In the genomic region with DNA sequence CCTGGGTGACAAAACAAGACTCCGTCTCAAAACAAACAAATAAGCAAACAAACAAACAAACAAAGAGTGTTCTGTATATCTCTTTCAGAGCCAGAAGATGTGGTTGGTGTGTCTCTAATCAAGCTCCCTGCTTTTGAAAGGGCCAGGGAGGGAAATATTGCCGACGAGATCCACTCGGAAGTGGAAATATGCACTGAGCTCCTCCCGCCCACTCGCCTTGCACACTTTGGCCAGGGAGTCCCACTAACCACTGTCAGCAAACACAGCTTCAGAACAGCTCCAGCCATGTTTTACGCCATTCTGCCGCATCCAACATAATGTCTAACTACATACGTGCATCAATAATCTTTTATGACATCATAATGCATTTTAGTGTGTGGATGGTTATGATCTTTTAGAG, we compare ENCODE assay signal across 24 cellular contexts.
DNase-seq lines count a peak whose midpoint lies in the region; ATAC-seq and TF ChIP-seq lines count a peak whose summit lies in the region.
"Had no signal": no experiment of that assay in that cellular context is flagged by ENCODE, and none has a peak within 500 bp of the region (broad histone marks: within the 10 kb centered on the region; RNA-seq: fewer than 3 reads in every experiment).

No MANE protein-coding gene starts in this region.

- peaks cover 25% of the 10 kb centered on the region for H3K27me3 Mint-ChIP-seq in activated CD8-positive, alpha-beta memory T cell treated with anti-CD3 and anti-CD28 coated beads, Interleukin-2, amount 10 ng/mL, durations not matched to agents 7 days and 5 days
- H3K27me3 Mint-ChIP-seq in osteocyte (ENCODE audit: unreplicated experiment): no peaks in the 10 kb centered on the region
- peaks cover 27 to 29% of the 10 kb centered on the region in 2 donors for H3K27me3 Mint-ChIP-seq in CD4-positive, alpha-beta memory T cell
- H3K27me3 Mint-ChIP-seq: IgD-negative memory B cell had no signal

- no peak for ATAC-seq in activated CD8-positive, alpha-beta memory T cell treated with anti-CD3 and anti-CD28 coated beads, Interleukin-2, amount 10 ng/mL, durations not matched to agents 7 days and 5 days
- ATAC-seq: CD8-positive, alpha-beta T cell; PC-3 had no signal

- H3K4me1 Mint-ChIP-seq in activated CD8-positive, alpha-beta memory T cell treated with anti-CD3 and anti-CD28 coated beads, Interleukin-2, amount 10 ng/mL, durations not matched to agents 7 days and 5 days: no peaks in the 10 kb centered on the region
- no peaks in the 10 kb centered on the region for H3K4me1 Mint-ChIP-seq in osteocyte (ENCODE audit: unreplicated experiment)
- no peaks in the 10 kb centered on the region for H3K4me1 Mint-ChIP-seq in CD4-positive, alpha-beta memory T cell
- H3K4me1 Mint-ChIP-seq: IgD-negative memory B cell had no signal

- no peaks in the 10 kb centered on the region for H3K36me3 Mint-ChIP-seq in activated CD8-positive, alpha-beta memory T cell treated with anti-CD3 and anti-CD28 coated beads, Interleukin-2, amount 10 ng/mL, durations not matched to agents 7 days and 5 days
- no peaks in the 10 kb centered on the region for H3K36me3 Mint-ChIP-seq in osteocyte (ENCODE audit: unreplicated experiment)
- H3K36me3 Mint-ChIP-seq in CD4-positive, alpha-beta memory T cell: no peaks in the 10 kb centered on the region
- H3K36me3 Mint-ChIP-seq: CD8-positive, alpha-beta T cell; IgD-negative memory B cell had no signal

- no peak overlapping the region for H3K4me3 Mint-ChIP-seq in activated CD8-positive, alpha-beta memory T cell treated with anti-CD3 and anti-CD28 coated beads, Interleukin-2, amount 10 ng/mL, durations not matched to agents 7 days and 5 days
- H3K4me3 Mint-ChIP-seq in osteocyte (ENCODE audit: unreplicated experiment): no peak overlapping the region
- H3K4me3 Mint-ChIP-seq in CD4-positive, alpha-beta memory T cell: no peak overlapping the region
- H3K4me3 Mint-ChIP-seq: CD8-positive, alpha-beta T cell; IgD-negative memory B cell had no signal

- no peak overlapping the region for H3K27ac Mint-ChIP-seq in activated CD8-positive, alpha-beta memory T cell treated with anti-CD3 and anti-CD28 coated beads, Interleukin-2, amount 10 ng/mL, durations not matched to agents 7 days and 5 days
- no peak overlapping the region for H3K27ac Mint-ChIP-seq in osteocyte (ENCODE audit: unreplicated experiment)
- no peak overlapping the region for H3K27ac Mint-ChIP-seq in CD4-positive, alpha-beta memory T cell
- H3K27ac Mint-ChIP-seq: CD8-positive, alpha-beta T cell; IgD-negative memory B cell had no signal

- peak; percentile 7 for DNase-seq in activated CD8-positive, alpha-beta memory T cell treated with anti-CD3 and anti-CD28 coated beads for 24 hours
- no peak for DNase-seq in activated CD8-positive, alpha-beta memory T cell treated with anti-CD3 and anti-CD28 coated beads, Interleukin-2, amount 50 U/mL, for 4 hours
- DNase-seq in activated CD8-positive, alpha-beta memory T cell treated with anti-CD3 and anti-CD28 coated beads, Interleukin-2, amount 10 ng/mL, durations not matched to agents 7 days and 5 days: peak; percentile 25
- DNase-seq in osteocyte (ENCODE audit: extremely low spot score, unreplicated experiment): peak; percentile 38
- no peak for DNase-seq in CD4-positive, alpha-beta memory T cell
- no peak for DNase-seq in DMS153 (lab: John Stamatoyannopoulos, UW)
- no peak for DNase-seq in iPS-NIHi7 (ENCODE audit: extremely low spot score)
- DNase-seq: C1 segment of cervical spinal cord; Caco-2; CD8-positive, alpha-beta T cell; DMS 273 treated with DMSO at 0.1 percent for 48 hours; DMS79 treated with DMSO at 0.1 percent for 48 hours; GF-D8; MM.1S; NCI-H2029; NCI-H446 treated with DMSO at 0.1 percent for 48 hours; NCI-H526; NCI-H82; NK-92 treated with Interleukin-12 subunit alpha and Interleukin-12 subunit beta, amount 100 ng/mL, for 24 hours; PC-3; Right ventricle myocardium superior had no signal

- no peak for TF ChIP-seq CTCF in osteocyte (IDR thresholded peaks at IDR 0.05)

- H3K9me3 ChIP-seq in CD4-positive, alpha-beta memory T cell (ENCODE audit: control insufficient read depth in 1 of 2, low read length in 2 of 2): no peaks in the 10 kb centered on the region
- H3K9me3 ChIP-seq: Caco-2, HAP-1 had no signal

- H3K4me3 ChIP-seq in CD4-positive, alpha-beta memory T cell (ENCODE audit: low read length in 2 of 2): no peak overlapping the region
- H3K4me3 ChIP-seq: HAP-1 had no signal

- POLR2A ChIA-PET in CD4-positive, alpha-beta memory T cell (lab: Charles Lee; ENCODE audit: partially characterized antibody): no interaction called here

- H3K9me3 Mint-ChIP-seq in activated CD8-positive, alpha-beta memory T cell treated with anti-CD3 and anti-CD28 coated beads, Interleukin-2, amount 10 ng/mL, durations not matched to agents 7 days and 5 days (ENCODE audit: low read depth): no peaks in the 10 kb centered on the region
- H3K9me3 Mint-ChIP-seq in osteocyte (ENCODE audit: unreplicated experiment): peaks cover 6% of the 10 kb centered on the region
- H3K9me3 Mint-ChIP-seq in CD4-positive, alpha-beta memory T cell: peaks cover 0 to 3% (median 0%) of the 10 kb centered on the region in 8 donors
- H3K9me3 Mint-ChIP-seq: CD8-positive, alpha-beta T cell had no signal

- H3K27me3 ChIP-seq in CD4-positive, alpha-beta memory T cell (ENCODE audit: insufficient read depth, low read length): no peaks in the 10 kb centered on the region

- no peaks in the 10 kb centered on the region for H3K36me3 ChIP-seq in CD4-positive, alpha-beta memory T cell (ENCODE audit: insufficient read depth, low read length)
- H3K36me3 ChIP-seq: HAP-1 had no signal

- intact Hi-C loops in CD4-positive, alpha-beta memory T cell (cut with micrococcal nuclease): no loop called here

- no peak overlapping the region for H3K27ac ChIP-seq in CD4-positive, alpha-beta memory T cell (ENCODE audit: low read depth, low read length)
- H3K27ac ChIP-seq: KMS-11 had no signal

- CTCF ChIA-PET in activated CD8-positive, alpha-beta memory T cell treated with anti-CD3 and anti-CD28 coated beads, Interleukin-2, amount 10 ng/mL, durations not matched to agents 7 days and 5 days (lab: Charles Lee): no interaction called here
- CTCF ChIA-PET in CD4-positive, alpha-beta memory T cell (lab: Charles Lee; ENCODE audit: partially characterized antibody): no interaction called here

- H3K4me1 ChIP-seq in CD4-positive, alpha-beta memory T cell (ENCODE audit: insufficient read depth, low read length): no peaks in the 10 kb centered on the region
- H3K4me1 ChIP-seq: Caco-2, HAP-1 had no signal

Comparison
In these comparisons a context has a peak if more than half of its experiments do, and no peak if none do; other contexts are left out.
1. DNase-seq: peak in activated CD8-positive, alpha-beta memory T cell treated with anti-CD3 and anti-CD28 coated beads for 24 hours (single experiment), activated CD8-positive, alpha-beta memory T cell treated with anti-CD3 and anti-CD28 coated beads, Interleukin-2, amount 10 ng/mL, durations not matched to agents 7 days and 5 days (single experiment) and osteocyte (single experiment); none in activated CD8-positive, alpha-beta memory T cell treated with anti-CD3 and anti-CD28 coated beads, Interleukin-2, amount 50 U/mL, for 4 hours (single experiment), CD4-positive, alpha-beta memory T cell (0 of 5), DMS153 (single experiment) and iPS-NIHi7 (single experiment).